In the genomic region with DNA sequence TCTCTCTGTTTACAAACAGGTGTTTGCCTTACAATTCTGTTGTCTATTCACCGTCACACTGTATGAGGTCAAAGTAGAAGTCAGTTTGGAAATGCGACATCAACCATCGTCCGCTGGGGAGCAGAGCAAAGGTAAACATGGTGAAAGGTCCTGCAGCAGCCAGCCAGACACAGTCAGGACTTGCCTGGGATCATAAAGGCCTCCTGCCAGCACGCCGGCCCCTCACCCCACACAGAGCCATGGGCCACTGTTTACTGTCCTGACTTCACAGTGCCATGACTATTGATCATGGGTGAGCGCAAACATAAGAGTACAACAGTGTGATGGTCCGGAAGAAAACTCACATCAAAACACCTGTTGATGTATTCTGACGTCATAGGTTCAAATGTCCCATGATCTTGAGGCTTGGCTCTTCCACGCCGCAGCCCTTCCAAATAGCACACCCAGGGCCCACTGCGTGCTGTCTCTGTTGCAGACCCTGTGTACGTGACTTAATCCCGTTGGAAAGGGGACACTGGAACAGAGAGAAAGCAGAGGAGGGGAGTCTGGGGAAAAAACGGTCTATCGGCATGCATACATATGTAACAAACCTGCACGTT, we compare ENCODE assay signal across 24 cellular contexts. TPM values are rescaled to one million over a fixed set of nuclear protein-coding genes. Genes with fewer than 3 reads are reported as not detected.
"Had no signal": no experiment of that assay in that cellular context is flagged by ENCODE, and none has a peak within 500 bp of the region (broad histone marks: within the 10 kb centered on the region; RNA-seq: fewer than 3 reads in every experiment).

No MANE protein-coding gene starts in this region.

- H3K27ac ChIP-seq: gastroesophageal sphincter, lower lobe of right lung, sigmoid colon, upper lobe of left lung, WERI-Rb-1 had no signal

- H3K27me3 ChIP-seq: gastroesophageal sphincter, sigmoid colon, upper lobe of left lung had no signal

- ATAC-seq: activated naive CD8-positive, alpha-beta T cell treated with anti-CD3 and anti-CD28 coated beads, Interleukin-2, amount 50 U/mL, for 24 hours; activated T-cell treated with anti-CD3 and anti-CD28 coated beads, Interleukin-2, amount 50 U/mL, for 4 hours; effector memory CD8-positive, alpha-beta T cell; gastroesophageal sphincter; left cardiac atrium; lower lobe of right lung; stimulated activated effector memory CD8-positive, alpha-beta T cell treated with anti-CD3 and anti-CD28 coated beads, Interleukin-12 subunit alpha, Interleukin-12 subunit beta, amount 100 ng/mL, for 72 hours had no signal

- H3K4me1 ChIP-seq: gastroesophageal sphincter, lower lobe of right lung, sigmoid colon, upper lobe of left lung had no signal

- H3K4me3 ChIP-seq: gastroesophageal sphincter, lower lobe of right lung, sigmoid colon, upper lobe of left lung had no signal

- H3K36me3 ChIP-seq: gastroesophageal sphincter, lower lobe of right lung, sigmoid colon, upper lobe of left lung, WERI-Rb-1 had no signal

- H3K9me3 ChIP-seq: gastroesophageal sphincter, lower lobe of right lung had no signal

- DNase-seq: activated CD4-positive, alpha-beta memory T cell treated with anti-CD3 and anti-CD28 coated beads, Interleukin-2, amount 10 ng/mL, durations not matched to agents 7 days and 5 days; activated CD4-positive, alpha-beta T cell treated with anti-CD3 and anti-CD28 coated beads, Interleukin-2, amount 10 ng/mL, durations not matched to agents 24 days and 14 days; activated CD4-positive, CD25-positive, alpha-beta regulatory T cell treated with anti-CD3 and anti-CD28 coated beads, Interleukin-2, amount 50 U/mL, for 72 hours; activated naive CD8-positive, alpha-beta T cell treated with anti-CD3 and anti-CD28 coated beads, Interleukin-2, amount 50 U/mL, for 24 hours; activated T-cell treated with anti-CD3 and anti-CD28 coated beads, Interleukin-2, amount 50 U/mL, for 4 hours; amygdala; caudate nucleus; cortex of kidney; effector memory CD8-positive, alpha-beta T cell; erythroblast; hippocampal formation; left cardiac atrium; lower lobe of right lung; mesenchymal stem cell; sigmoid colon; small intestine; stimulated activated CD4-positive, alpha-beta T cell treated with anti-CD3 and anti-CD28 coated beads, Interleukin-4, amount 100 ng/mL, for 24 hours; WERI-Rb-1 had no signal

- FAIRE-seq: keratinocyte, small intestine, TTC549 had no signal

RNA-seq across cellular contexts. Expression of a gene that starts 16.9 kb away (rescaled TPM):
- total RNA-seq: activated T-cell treated with anti-CD3 and anti-CD28 coated beads, Interleukin-2, amount 50 U/mL, for 4 hours; T-helper 1 cell treated with Interleukin-12 subunit alpha and Interleukin-12 subunit beta and Interleukin-4 antibody, amounts not matched to agents 30 ng/mL and 1 ng/mL, for 36 hours had no signal
